In the genomic region with DNA sequence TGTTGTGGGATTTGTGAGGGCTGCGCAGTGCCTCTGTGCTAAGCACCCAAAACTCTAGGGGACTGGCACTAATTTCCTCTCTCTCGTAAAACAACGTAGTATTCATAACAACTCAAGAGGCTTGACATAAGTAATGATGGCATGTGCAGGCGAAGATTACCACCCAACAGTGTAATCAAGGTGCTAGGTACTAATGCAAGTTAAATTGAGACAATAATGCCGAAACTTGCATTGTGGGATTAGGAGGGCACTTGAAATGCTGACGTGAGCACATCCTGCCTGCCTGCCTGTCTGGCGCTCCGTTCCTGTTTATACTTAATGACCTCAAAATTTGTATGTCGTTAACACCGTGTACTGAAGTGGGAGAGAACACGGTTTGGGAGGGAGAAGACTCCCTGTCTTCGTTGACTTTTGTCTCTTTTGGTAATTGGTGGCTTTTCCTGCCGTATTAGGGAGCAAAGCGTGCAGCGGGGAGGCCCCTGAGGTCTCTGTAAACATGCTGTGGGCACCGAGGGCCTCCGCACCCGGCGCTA, we compare ENCODE assay signal across 12 cellular contexts.
A peak's percentile ranks its signal among the peaks of the same experiment; 100 is the strongest.
DNase-seq lines count a peak whose midpoint lies in the region; ATAC-seq and TF ChIP-seq lines count a peak whose summit lies in the region.
"Had no signal": no experiment of that assay in that cellular context is flagged by ENCODE, and none has a peak within 500 bp of the region (broad histone marks: within the 10 kb centered on the region; RNA-seq: fewer than 3 reads in every experiment).

No MANE protein-coding gene starts in this region.

- H3K4me1 Mint-ChIP-seq in naive thymus-derived CD8-positive, alpha-beta T cell: peaks cover 0 to 2% (median under 1%) of the 10 kb centered on the region in 4 donors

- intact Hi-C loops in left cardiac atrium (cut with DNase I): no loop called here

- H3K36me3 ChIP-seq in Peyer's patch: no peaks in the 10 kb centered on the region

- no peaks in the 10 kb centered on the region for H3K27me3 Mint-ChIP-seq in naive thymus-derived CD8-positive, alpha-beta T cell

- H3K36me3 Mint-ChIP-seq in naive thymus-derived CD8-positive, alpha-beta T cell: peaks cover 29 to 56% (median 53%) of the 10 kb centered on the region in 3 donors

- no peak for TF ChIP-seq CTCF in Peyer's patch (IDR thresholded peaks at IDR 0.05)

- no peaks in the 10 kb centered on the region for H3K9me3 ChIP-seq in Peyer's patch

- peak overlapping the region in 2 of 4 donors; percentile 48 to 66 for H3K27ac ChIP-seq in Peyer's patch

- no peaks in the 10 kb centered on the region for H3K27me3 ChIP-seq in Peyer's patch

- peak overlapping the region in 3 of 10 donors; percentile 3 to 19 (median 4) for H3K4me3 Mint-ChIP-seq in naive thymus-derived CD8-positive, alpha-beta T cell

- no peak overlapping the region for H3K27ac Mint-ChIP-seq in naive thymus-derived CD8-positive, alpha-beta T cell

- peak; percentile 41 for ATAC-seq in GM18519 (IDR thresholded peaks at IDR 0.05; ENCODE audit: low FRiP score, unreplicated experiment)
- peak; percentile 48 for ATAC-seq in HG02852 (IDR thresholded peaks at IDR 0.05; ENCODE audit: unreplicated experiment)
- ATAC-seq in naive thymus-derived CD8-positive, alpha-beta T cell: peak; percentile 36 to 39
- no peak for ATAC-seq in HG03432 (IDR thresholded peaks at IDR 0.05; ENCODE audit: unreplicated experiment)
- ATAC-seq in left cardiac atrium: no peak

- no peak for TF ChIP-seq POLR2A in Peyer's patch (IDR thresholded peaks at IDR 0.05)

- H3K4me1 ChIP-seq in Peyer's patch: peaks cover 0 to 7% (median 0%) of the 10 kb centered on the region in 4 donors

- DNase-seq in Peyer's patch (peak in 2 of 3 donors; percentile 69 to 75), left cardiac atrium (no peak), glomerular visceral epithelial cell (ENCODE audit: extremely low spot score) (no peak), OCI-M2 (lab: John Stamatoyannopoulos, UW; ENCODE audit: unreplicated experiment) (no peak)
- DNase-seq in naive thymus-derived CD8-positive, alpha-beta T cell: no peak
- DNase-seq: GOT3, NCI-H2081 treated with DMSO at 0.1 percent for 48 hours, nucleus accumbens, trophoblast cell had no signal

- H3K9me3 Mint-ChIP-seq in naive thymus-derived CD8-positive, alpha-beta T cell: peaks cover 0 to 48% (median 3%) of the 10 kb centered on the region in 9 donors

- no peak overlapping the region for H3K4me3 ChIP-seq in Peyer's patch

- POLR2A ChIA-PET in naive thymus-derived CD8-positive, alpha-beta T cell (lab: Charles Lee): no interaction called here

Comparison
In these comparisons a context has a peak if more than half of its experiments do, and no peak if none do; other contexts are left out.
1. ATAC-seq: peak in GM18519 (single experiment), HG02852 (single experiment) and naive thymus-derived CD8-positive, alpha-beta T cell (2 of 2); none in HG03432 (single experiment) and left cardiac atrium (0 of 2).
2. DNase-seq: peak in Peyer's patch (2 of 3); none in naive thymus-derived CD8-positive, alpha-beta T cell (0 of 10), left cardiac atrium (single experiment), glomerular visceral epithelial cell (single experiment) and OCI-M2 (single experiment).